Comparison of ENCODE assay signal across 1 cellular context in the genomic region with DNA sequence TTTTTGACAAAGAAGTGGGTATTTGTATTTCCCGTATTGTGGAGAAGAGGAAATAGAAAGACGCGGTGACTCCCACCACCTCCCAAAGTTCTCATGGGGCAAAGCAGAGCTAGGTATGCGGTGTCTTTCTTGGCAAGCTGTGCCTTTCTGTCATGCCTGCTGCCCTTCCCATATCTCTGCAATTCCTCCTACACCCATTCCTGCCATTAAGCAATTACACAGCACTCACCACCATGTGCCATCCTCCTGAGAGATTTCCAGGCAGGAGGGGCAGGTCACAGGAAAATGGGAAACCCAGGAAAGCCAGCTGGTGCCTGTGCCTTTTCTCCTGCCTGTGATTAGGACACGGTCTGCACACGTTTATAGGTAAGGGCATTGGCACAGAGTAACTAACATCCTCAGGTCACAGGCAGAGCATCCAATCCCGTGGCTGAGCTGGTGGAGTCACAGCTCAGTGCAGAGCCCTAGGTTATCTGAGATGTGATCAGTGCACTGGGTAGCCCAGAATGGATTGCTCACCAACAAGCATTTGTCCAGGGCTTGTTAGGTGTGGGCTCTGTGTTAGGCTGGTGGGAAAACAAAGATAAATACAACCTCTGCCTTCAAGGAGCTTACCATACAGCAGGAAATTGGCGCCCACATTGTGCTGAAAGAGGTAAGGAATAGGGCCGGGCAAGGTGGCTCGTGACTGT.
TF ChIP-seq lines count a peak whose summit lies in the region.

No MANE protein-coding gene starts in this region.

TF ChIP-seq in SK-N-SH treated with all-trans-retinoic acid at 6 μM for 48 hours, 23 proteins besides CTCF, POLR2A, EP300 and RAD21 (continued from another document):
- TF ChIP-seq, protein P1, sequence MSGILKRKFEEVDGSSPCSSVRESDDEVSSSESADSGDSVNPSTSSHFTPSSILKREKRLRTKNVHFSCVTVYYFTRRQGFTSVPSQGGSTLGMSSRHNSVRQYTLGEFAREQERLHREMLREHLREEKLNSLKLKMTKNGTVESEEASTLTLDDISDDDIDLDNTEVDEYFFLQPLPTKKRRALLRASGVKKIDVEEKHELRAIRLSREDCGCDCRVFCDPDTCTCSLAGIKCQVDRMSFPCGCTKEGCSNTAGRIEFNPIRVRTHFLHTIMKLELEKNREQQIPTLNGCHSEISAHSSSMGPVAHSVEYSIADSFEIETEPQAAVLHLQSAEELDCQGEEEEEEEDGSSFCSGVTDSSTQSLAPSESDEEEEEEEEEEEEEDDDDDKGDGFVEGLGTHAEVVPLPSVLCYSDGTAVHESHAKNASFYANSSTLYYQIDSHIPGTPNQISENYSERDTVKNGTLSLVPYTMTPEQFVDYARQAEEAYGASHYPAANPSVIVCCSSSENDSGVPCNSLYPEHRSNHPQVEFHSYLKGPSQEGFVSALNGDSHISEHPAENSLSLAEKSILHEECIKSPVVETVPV (CRISPR knock-in tag; IDR thresholded peaks at IDR 0.05), result no peak
- TF ChIP-seq ARNTL (CRISPR knock-in tag; IDR thresholded peaks at IDR 0.05; ENCODE audit: borderline replicate concordance, low read depth) (no peak), TOX (CRISPR knock-in tag; IDR thresholded peaks at IDR 0.05; ENCODE audit: borderline replicate concordance) (no peak), ZNF70 (CRISPR knock-in tag; IDR thresholded peaks at IDR 0.05) (no peak), ZFP30 (CRISPR knock-in tag; IDR thresholded peaks at IDR 0.05) (no peak), ISL1 (CRISPR knock-in tag; IDR thresholded peaks at IDR 0.05) (no peak), POU6F1 (CRISPR knock-in tag; IDR thresholded peaks at IDR 0.05; ENCODE audit: borderline replicate concordance, low read depth) (no peak), GLIS3 (CRISPR knock-in tag; IDR thresholded peaks at IDR 0.05) (no peak), RARB (CRISPR knock-in tag; IDR thresholded peaks at IDR 0.05) (no peak), ZNF8 (CRISPR knock-in tag; IDR thresholded peaks at IDR 0.05) (no peak), ZFP3 (CRISPR knock-in tag; IDR thresholded peaks at IDR 0.05) (no peak), ZNF565 (CRISPR knock-in tag; conservative IDR thresholded peaks at IDR 0.05; ENCODE audit: low read depth) (no peak), PPARA (CRISPR knock-in tag; IDR thresholded peaks at IDR 0.05; ENCODE audit: borderline replicate concordance) (no peak), TCF4 (CRISPR knock-in tag; IDR thresholded peaks at IDR 0.05; ENCODE audit: borderline replicate concordance) (no peak)
- TF ChIP-seq, protein P2, sequence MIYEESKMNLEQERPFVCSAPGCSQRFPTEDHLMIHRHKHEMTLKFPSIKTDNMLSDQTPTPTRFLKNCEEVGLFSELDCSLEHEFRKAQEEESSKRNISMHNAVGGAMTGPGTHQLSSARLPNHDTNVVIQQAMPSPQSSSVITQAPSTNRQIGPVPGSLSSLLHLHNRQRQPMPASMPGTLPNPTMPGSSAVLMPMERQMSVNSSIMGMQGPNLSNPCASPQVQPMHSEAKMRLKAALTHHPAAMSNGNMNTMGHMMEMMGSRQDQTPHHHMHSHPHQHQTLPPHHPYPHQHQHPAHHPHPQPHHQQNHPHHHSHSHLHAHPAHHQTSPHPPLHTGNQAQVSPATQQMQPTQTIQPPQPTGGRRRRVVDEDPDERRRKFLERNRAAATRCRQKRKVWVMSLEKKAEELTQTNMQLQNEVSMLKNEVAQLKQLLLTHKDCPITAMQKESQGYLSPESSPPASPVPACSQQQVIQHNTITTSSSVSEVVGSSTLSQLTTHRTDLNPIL (CRISPR knock-in tag; IDR thresholded peaks at IDR 0.05; ENCODE audit: low read depth), result no peak
